Comparison of ENCODE assay signal across 10 cellular contexts in genomic region chr2:165573534-165574461, GRCh38.
A peak's percentile ranks its signal among the peaks of the same experiment; 100 is the strongest.
DNase-seq lines count a peak whose midpoint lies in the region; TF ChIP-seq lines count a peak whose summit lies in the region.
"Had no signal": no experiment of that assay in that cellular context is flagged by ENCODE, and none has a peak within 500 bp of the region (broad histone marks: within the 10 kb centered on the region; RNA-seq: fewer than 3 reads in every experiment).

No MANE protein-coding gene starts in this region.

- H3K27me3 ChIP-seq in A673 (replicated peaks; ENCODE audit: insufficient read depth, low read depth, low read length, poor library complexity) (no peaks in the 10 kb centered on the region), adrenal gland (no peaks in the 10 kb centered on the region)
- H3K27me3 ChIP-seq: BLaER1 had no signal

- 25 to 28% (median 28%) methylated on average over 15 to 17 of the region's 17 CpGs for WGBS in adrenal gland, 4 donors

- intact Hi-C loops in A673 (cut with micrococcal nuclease; ENCODE audit: unreplicated experiment), result loop anchor here (2.0 to 5.0 kb wide), 5 partner anchors 59 to 171 kb away; partner anchors contain the start of gene CSRNP3
- intact Hi-C loops in adrenal gland (cut with DNase I), result no loop called here

- no peak overlapping the region for H3K4me3 Mint-ChIP-seq in T-helper 2 cell treated with Interferon-gamma antibody and Interleukin-4, amounts not matched to agents 5 μg/mL and 100 μg/mL, for 36 hours
- H3K4me3 Mint-ChIP-seq: T-helper 1 cell treated with Interleukin-12 subunit alpha and Interleukin-12 subunit beta and Interleukin-4 antibody, amounts not matched to agents 30 μg/mL and 1 μg/mL, for 36 hours had no signal

- H3K36me3 Mint-ChIP-seq in T-helper 2 cell treated with Interferon-gamma antibody and Interleukin-4, amounts not matched to agents 5 μg/mL and 100 μg/mL, for 36 hours (ENCODE audit: low read depth), result no peaks in the 10 kb centered on the region

- TF ChIP-seq POLR2A in adrenal gland (IDR thresholded peaks at IDR 0.05), result no peak

- H3K9me3 Mint-ChIP-seq in T-helper 2 cell treated with Interferon-gamma antibody and Interleukin-4, amounts not matched to agents 5 μg/mL and 100 μg/mL, for 36 hours, result no peaks in the 10 kb centered on the region
- H3K9me3 Mint-ChIP-seq: T-helper 1 cell treated with Interleukin-12 subunit alpha and Interleukin-12 subunit beta and Interleukin-4 antibody, amounts not matched to agents 30 μg/mL and 1 μg/mL, for 36 hours had no signal

- TSS peak; percentile 71 for BruUV-seq in A673 (replicated peaks; lab: Mats Ljungman, UMichigan)

- POLR2A ChIA-PET in A673 (lab: Charles Lee; ENCODE audit: low non-redundant PET), result no interaction called here

- H3K4me3 ChIP-seq in A673 (ENCODE audit: low read depth, low read length, poor library complexity, severe bottlenecking), result peak overlapping the region; percentile 47
- H3K4me3 ChIP-seq in adrenal gland, result peak overlapping the region in 2 of 4 donors; percentile 10 to 52
- H3K4me3 ChIP-seq: BLaER1 had no signal

- H3K27ac ChIP-seq in A673 (ENCODE audit: low read depth, low read length, poor library complexity, severe bottlenecking) (peak overlapping the region; percentile 69), adrenal gland (peak overlapping the region in 2 of 5 donors; percentile 6 to 22)
- H3K27ac ChIP-seq: BLaER1 had no signal

- peaks cover 60% of the 10 kb centered on the region for H3K4me1 ChIP-seq in A673 (ENCODE audit: insufficient read depth, low read length, poor library complexity, severe bottlenecking)
- peaks cover 0 to 7% of the 10 kb centered on the region in 2 donors for H3K4me1 ChIP-seq in adrenal gland (replicated peaks in 1 of 2)
- H3K4me1 ChIP-seq: BLaER1 had no signal

- H3K27ac Mint-ChIP-seq in T-helper 2 cell treated with Interferon-gamma antibody and Interleukin-4, amounts not matched to agents 5 μg/mL and 100 μg/mL, for 36 hours, result no peak overlapping the region
- H3K27ac Mint-ChIP-seq: T-helper 1 cell treated with Interleukin-12 subunit alpha and Interleukin-12 subunit beta and Interleukin-4 antibody, amounts not matched to agents 30 μg/mL and 1 μg/mL, for 36 hours had no signal

- peak; percentile 91 for DNase-seq in A673 (ENCODE audit: low spot score)
- peak; percentile 92 for DNase-seq in NCI-H146 (lab: John Stamatoyannopoulos, UW)
- DNase-seq in adrenal gland, result peak; percentile 59 to 80 (median 69)
- DNase-seq in iPS DF 19.7 (ENCODE audit: low read depth, low spot score), result peak; percentile 75
- DNase-seq in renal cortical epithelial cell (ENCODE audit: low read depth), result peak; percentile 74
- no peak for DNase-seq in T-helper 2 cell treated with Interferon-gamma antibody and Interleukin-4, amounts not matched to agents 5 μg/mL and 100 μg/mL, for 36 hours (ENCODE audit: low spot score)
- DNase-seq in KBM-7, result no peak
- no peak for DNase-seq in 8988T

- TF ChIP-seq CTCF in A673 (conservative IDR thresholded peaks at IDR 0.05; ENCODE audit: low read depth, low read length), result no peak
- no peak for TF ChIP-seq CTCF in adrenal gland (IDR thresholded peaks at IDR 0.05)

- H3K4me1 Mint-ChIP-seq in T-helper 2 cell treated with Interferon-gamma antibody and Interleukin-4, amounts not matched to agents 5 μg/mL and 100 μg/mL, for 36 hours (ENCODE audit: low read depth), result no peaks in the 10 kb centered on the region

- H3K27me3 Mint-ChIP-seq in T-helper 2 cell treated with Interferon-gamma antibody and Interleukin-4, amounts not matched to agents 5 μg/mL and 100 μg/mL, for 36 hours (ENCODE audit: low read depth), result peaks cover 3% of the 10 kb centered on the region

- in situ Hi-C loops in KBM-7 (cut with MboI; ENCODE audit: low pct_unique_long_range_greater_than_20kb, low sequenced_read_pairs), result no loop called here

- CTCF ChIA-PET in A673 (lab: Charles Lee), result no interaction called here

- no peaks in the 10 kb centered on the region for H3K9me3 ChIP-seq in A673 (ENCODE audit: low read depth, low read length, poor library complexity, severe bottlenecking)
- H3K9me3 ChIP-seq in adrenal gland (replicated peaks in 1 of 3), result peaks cover 0 to 6% (median 0%) of the 10 kb centered on the region in 3 donors
- H3K9me3 ChIP-seq: BLaER1 had no signal

- no peaks in the 10 kb centered on the region for H3K36me3 ChIP-seq in A673 (ENCODE audit: insufficient read depth, low read length, poor library complexity, severe bottlenecking)
- H3K36me3 ChIP-seq in adrenal gland (replicated peaks in 1 of 2), result peaks cover 0 to 5% of the 10 kb centered on the region in 2 donors
- H3K36me3 ChIP-seq: BLaER1 had no signal

Comparison
In these comparisons a context has a peak if more than half of its experiments do, and no peak if none do; other contexts are left out.
1. DNase-seq: peak in A673 (single experiment), NCI-H146 (single experiment), adrenal gland (7 of 7), iPS DF 19.7 (single experiment) and renal cortical epithelial cell (single experiment); none in T-helper 2 cell treated with Interferon-gamma antibody and Interleukin-4, amounts not matched to agents 5 μg/mL and 100 μg/mL, for 36 hours (single experiment), KBM-7 (single experiment) and 8988T (single experiment).